Comparison of ENCODE assay signal across 22 cellular contexts in the genomic region with DNA sequence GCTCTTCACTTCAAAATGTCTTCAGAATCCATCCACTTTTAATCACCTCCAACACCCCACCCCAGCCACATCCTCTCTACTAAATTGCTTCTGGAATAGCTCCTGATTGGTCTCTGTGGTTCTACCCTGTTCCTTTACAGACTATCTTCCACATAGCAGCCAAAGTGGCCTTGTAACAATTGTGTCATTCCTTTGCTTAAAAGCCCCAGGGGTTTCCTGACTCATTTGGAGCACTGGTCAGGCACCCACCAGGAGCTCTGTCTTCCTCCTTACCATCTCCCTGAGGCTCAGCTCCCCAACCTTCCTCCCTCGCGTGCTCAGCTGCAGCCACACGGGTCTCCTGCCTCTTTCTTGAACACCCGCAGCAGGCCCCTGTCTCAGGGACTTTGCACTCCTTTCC.
DNase-seq lines count a peak whose midpoint lies in the region; ATAC-seq and TF ChIP-seq lines count a peak whose summit lies in the region.
"Had no signal": no experiment of that assay in that cellular context is flagged by ENCODE, and none has a peak within 500 bp of the region (broad histone marks: within the 10 kb centered on the region; RNA-seq: fewer than 3 reads in every experiment).

No MANE protein-coding gene starts in this region.

- H2AFZ ChIP-seq in IMR-90 (replicated peaks; ENCODE audit: low read length, poor library complexity): no peak overlapping the region
- no peak overlapping the region for H2AFZ ChIP-seq in GM23338

- H3K9ac ChIP-seq in IMR-90 (ENCODE audit: low read depth, low read length): no peak overlapping the region

- no peak overlapping the region for H3K4me3 Mint-ChIP-seq in activated CD4-positive, alpha-beta T cell treated with anti-CD3 and anti-CD28 coated beads, Interleukin-2, amount 10 ng/mL, durations not matched to agents 7 days and 5 days
- H3K4me3 Mint-ChIP-seq in activated naive CD8-positive, alpha-beta T cell treated with anti-CD3 and anti-CD28 coated beads for 36 hours: no peak overlapping the region
- H3K4me3 Mint-ChIP-seq in osteocyte (ENCODE audit: unreplicated experiment) (no peak overlapping the region), GM23338 (no peak overlapping the region)
- H3K4me3 Mint-ChIP-seq: brain, immature natural killer cell, naive B cell had no signal

- no peak for ATAC-seq in IMR-90 (ENCODE audit: low read depth)
- no peak for ATAC-seq in HG03196 (IDR thresholded peaks at IDR 0.05; ENCODE audit: unreplicated experiment)
- no peak for ATAC-seq in GM23338
- ATAC-seq: foreskin keratinocyte, HCT116, left lung had no signal

- no peaks in the 10 kb centered on the region for H3K9me2 ChIP-seq in GM23338 (ENCODE audit: insufficient read depth)

- H3K56ac ChIP-seq in IMR-90 (ENCODE audit: extremely low read depth, insufficient read depth, low read length): no peak overlapping the region

- peaks cover 6 to 23% of the 10 kb centered on the region in 2 experiments; a peak in 3 of 4 replicates for H3K79me1 ChIP-seq in IMR-90 (ENCODE audit: low read depth in 1 of 2, low read length in 2 of 2)

- H2BK5ac ChIP-seq in IMR-90 (ENCODE audit: low read depth, low read length, poor library complexity, severe bottlenecking): no peak overlapping the region

- no peak overlapping the region for H3K14ac ChIP-seq in IMR-90 (replicated peaks; ENCODE audit: low read depth, low read length)

- H2BK15ac ChIP-seq in IMR-90 (ENCODE audit: low read depth, low read length): peak overlapping the region; percentile 50; the same call in 1 of the 3 replicates

- no TSS peak for BruUV-seq in IMR-90 (replicated peaks; lab: Mats Ljungman, UMichigan)

- H3K27ac Mint-ChIP-seq in activated CD4-positive, alpha-beta T cell treated with anti-CD3 and anti-CD28 coated beads, Interleukin-2, amount 10 ng/mL, durations not matched to agents 7 days and 5 days: peak overlapping the region; percentile 79
- H3K27ac Mint-ChIP-seq in activated naive CD8-positive, alpha-beta T cell treated with anti-CD3 and anti-CD28 coated beads for 36 hours: peak overlapping the region; percentile 72
- H3K27ac Mint-ChIP-seq in osteocyte (ENCODE audit: unreplicated experiment) (peak overlapping the region; percentile 9), GM23338 (no peak overlapping the region)
- H3K27ac Mint-ChIP-seq: brain, immature natural killer cell had no signal

- H3K36me3 Mint-ChIP-seq in activated CD4-positive, alpha-beta T cell treated with anti-CD3 and anti-CD28 coated beads, Interleukin-2, amount 10 ng/mL, durations not matched to agents 7 days and 5 days (ENCODE audit: low read depth): peaks cover 58% of the 10 kb centered on the region
- peaks cover 58% of the 10 kb centered on the region for H3K36me3 Mint-ChIP-seq in activated naive CD8-positive, alpha-beta T cell treated with anti-CD3 and anti-CD28 coated beads for 36 hours
- H3K36me3 Mint-ChIP-seq in osteocyte (ENCODE audit: unreplicated experiment): peaks cover 35% of the 10 kb centered on the region
- peaks cover 88% of the 10 kb centered on the region for H3K36me3 Mint-ChIP-seq in GM23338 (ENCODE audit: low read depth)

- dilution Hi-C loops in IMR-90 (cut with HindIII; ENCODE audit: low sequenced_read_pairs, unreplicated experiment): no loop called here

- no peak overlapping the region for H3K4ac ChIP-seq in IMR-90 (ENCODE audit: low read depth, low read length)

- H2BK20ac ChIP-seq in IMR-90 (ENCODE audit: low read depth, low read length): peak overlapping the region; percentile 62; the same call in 1 of the 2 replicates

- intact Hi-C loops in IMR-90 (cut with micrococcal nuclease): loop anchor here (5.0 kb wide), 1 partner anchor 127 kb away; a partner anchor contains a TSS

- 100% methylated on average over 2 of the region's 4 CpGs; no CpG with 5 or more reads in 1 of the 2 experiments for WGBS in IMR-90 (ENCODE audit: extremely low coverage in 2 of 2, insufficient read length in 1 of 2), 2 experiments

- H3K4me3 ChIP-seq in IMR-90 (ENCODE audit: insufficient read depth, low read depth, low read length) (no peak overlapping the region), GM23338 (no peak overlapping the region)
- H3K4me3 ChIP-seq: left lung had no signal

- no peak for DNase-seq in activated CD4-positive, alpha-beta T cell treated with anti-CD3 and anti-CD28 coated beads, Interleukin-2, amount 10 ng/mL, durations not matched to agents 7 days and 5 days
- no peak for DNase-seq in activated CD4-positive, alpha-beta T cell treated with anti-CD3 and anti-CD28 coated beads, Interleukin-2, amount 50 U/mL, for 48 hours
- DNase-seq in IMR-90 (no peak), osteocyte (ENCODE audit: extremely low spot score, unreplicated experiment) (no peak), COLO829 (ENCODE audit: low spot score) (no peak), GM23338 (ENCODE audit: low spot score) (no peak)
- no peak for DNase-seq in activated naive CD8-positive, alpha-beta T cell treated with anti-CD3 and anti-CD28 coated beads for 36 hours
- DNase-seq: foreskin keratinocyte, hippocampal formation, immature natural killer cell, Karpas-422, naive B cell, NCI-H1048, NCI-H187 treated with DMSO at 0.1 percent for 48 hours, NCI-H2227 treated with DMSO at 0.1 percent for 48 hours, retina, RPMI8226, small intestine had no signal

- H4K5ac ChIP-seq in IMR-90 (ENCODE audit: low read depth, low read length): no peak overlapping the region

- H4K91ac ChIP-seq in IMR-90 (ENCODE audit: insufficient read depth, low read depth, low read length): no peak overlapping the region

- H2AK5ac ChIP-seq in IMR-90 (ENCODE audit: low read depth, low read length): peak overlapping the region; percentile 80; the same call in 1 of the 2 replicates

- H3K4me2 ChIP-seq in IMR-90 (ENCODE audit: low read depth, low read length): no peak overlapping the region
- no peak overlapping the region for H3K4me2 ChIP-seq in GM23338

- H2AK9ac ChIP-seq in IMR-90 (replicated peaks; ENCODE audit: low read depth, low read length, poor library complexity): no peak overlapping the region

- H3K27me3 Mint-ChIP-seq in activated CD4-positive, alpha-beta T cell treated with anti-CD3 and anti-CD28 coated beads, Interleukin-2, amount 10 ng/mL, durations not matched to agents 7 days and 5 days: no peaks in the 10 kb centered on the region
- H3K27me3 Mint-ChIP-seq in activated naive CD8-positive, alpha-beta T cell treated with anti-CD3 and anti-CD28 coated beads for 36 hours: no peaks in the 10 kb centered on the region
- H3K27me3 Mint-ChIP-seq in osteocyte (ENCODE audit: unreplicated experiment): no peaks in the 10 kb centered on the region
- H3K27me3 Mint-ChIP-seq in GM23338 (ENCODE audit: insufficient read depth, low read depth, poor library complexity): peaks cover 4% of the 10 kb centered on the region
- H3K27me3 Mint-ChIP-seq: brain, naive B cell had no signal

- no peaks in the 10 kb centered on the region for H3K9me3 ChIP-seq in IMR-90 (ENCODE audit: control insufficient read depth, insufficient read depth, low read length)
- H3K9me3 ChIP-seq: left lung had no signal

- H4K20me1 ChIP-seq in IMR-90 (ENCODE audit: insufficient read depth, low read length): no peaks in the 10 kb centered on the region; the same call in 1 of the 2 replicates
- H4K20me1 ChIP-seq in GM23338 (replicated peaks; ENCODE audit: insufficient read depth): no peaks in the 10 kb centered on the region

- H3K27ac ChIP-seq in IMR-90 (ENCODE audit: insufficient read depth, low read length) (no peak overlapping the region), GM23338 (ENCODE audit: low read depth) (no peak overlapping the region)
- H3K27ac ChIP-seq: foreskin keratinocyte, left lung had no signal

- H3K27me3 ChIP-seq in IMR-90 (ENCODE audit: control insufficient read depth, insufficient read depth, low read length): no peaks in the 10 kb centered on the region
- H3K27me3 ChIP-seq in GM23338 (ENCODE audit: insufficient read depth): no peaks in the 10 kb centered on the region
- H3K27me3 ChIP-seq: foreskin keratinocyte, left lung had no signal

- TF ChIP-seq CTCF in IMR-90 (conservative IDR thresholded peaks at IDR 0.05; ENCODE audit: low read depth, low read length) (no peak), osteocyte (IDR thresholded peaks at IDR 0.05) (no peak), GM23338 (conservative IDR thresholded peaks at IDR 0.05; ENCODE audit: low read depth in 2 of 2) (no peak)

- 0 out of 2 replicates have a peak overlapping the region, but pooled peaks have one; percentile 50 for H2BK120ac ChIP-seq in IMR-90 (ENCODE audit: low read depth, low read length)

- TF ChIP-seq POLR2A in IMR-90 (IDR thresholded peaks at IDR 0.05; ENCODE audit: low read depth, low read length): no peak

- no peak overlapping the region for H3K18ac ChIP-seq in IMR-90 (ENCODE audit: low read depth, low read length)

- POLR2A ChIA-PET in activated CD4-positive, alpha-beta T cell treated with anti-CD3 and anti-CD28 coated beads, Interleukin-2, amount 10 ng/mL, durations not matched to agents 7 days and 5 days (lab: Charles Lee): no interaction called here
- POLR2A ChIA-PET in IMR-90 (lab: Charles Lee; ENCODE audit: unreplicated experiment): no interaction called here

- H3K4me1 Mint-ChIP-seq in activated CD4-positive, alpha-beta T cell treated with anti-CD3 and anti-CD28 coated beads, Interleukin-2, amount 10 ng/mL, durations not matched to agents 7 days and 5 days: peaks cover 20% of the 10 kb centered on the region
- peaks cover 11% of the 10 kb centered on the region for H3K4me1 Mint-ChIP-seq in activated naive CD8-positive, alpha-beta T cell treated with anti-CD3 and anti-CD28 coated beads for 36 hours
- peaks cover 20% of the 10 kb centered on the region for H3K4me1 Mint-ChIP-seq in osteocyte (ENCODE audit: unreplicated experiment)
- no peaks in the 10 kb centered on the region for H3K4me1 Mint-ChIP-seq in GM23338

- TF ChIP-seq RAD21 in IMR-90 (IDR thresholded peaks at IDR 0.05; ENCODE audit: low read length): no peak

- H3K36me3 ChIP-seq in IMR-90 (ENCODE audit: control insufficient read depth, insufficient read depth, low read length) (peaks cover 15% of the 10 kb centered on the region), GM23338 (ENCODE audit: insufficient read depth) (peaks cover 27% of the 10 kb centered on the region)

- no peaks in the 10 kb centered on the region for H3F3A ChIP-seq in GM23338 (replicated peaks; ENCODE audit: low read depth)

- peaks cover 15% of the 10 kb centered on the region for H3K9me3 Mint-ChIP-seq in activated CD4-positive, alpha-beta T cell treated with anti-CD3 and anti-CD28 coated beads, Interleukin-2, amount 10 ng/mL, durations not matched to agents 7 days and 5 days
- H3K9me3 Mint-ChIP-seq in activated naive CD8-positive, alpha-beta T cell treated with anti-CD3 and anti-CD28 coated beads for 36 hours: peaks cover 6% of the 10 kb centered on the region
- H3K9me3 Mint-ChIP-seq in osteocyte (ENCODE audit: unreplicated experiment) (peaks cover 3% of the 10 kb centered on the region), GM23338 (peaks cover 56% of the 10 kb centered on the region)
- H3K9me3 Mint-ChIP-seq: immature natural killer cell had no signal

- peaks cover 4% of the 10 kb centered on the region for H3K4me1 ChIP-seq in IMR-90 (ENCODE audit: control insufficient read depth, insufficient read depth, low read length)
- H3K4me1 ChIP-seq in GM23338 (ENCODE audit: insufficient read depth): no peaks in the 10 kb centered on the region

- H3K79me2 ChIP-seq in GM23338 (replicated peaks; ENCODE audit: insufficient read depth): no peaks in the 10 kb centered on the region

- peaks cover 12% of the 10 kb centered on the region for H3K9me1 ChIP-seq in IMR-90 (ENCODE audit: insufficient read depth, low read length)

- CTCF ChIA-PET in activated CD4-positive, alpha-beta T cell treated with anti-CD3 and anti-CD28 coated beads, Interleukin-2, amount 10 ng/mL, durations not matched to agents 7 days and 5 days (lab: Charles Lee): interaction anchor here (1.1 kb wide), 1 partner anchor 23 kb away, joined by 3 read pairs; no protein-coding TSS in a partner anchor
- CTCF ChIA-PET in IMR-90 (lab: Yijun Ruan, JAX): no interaction called here

- no peak overlapping the region for H3K23ac ChIP-seq in IMR-90 (ENCODE audit: low read depth, low read length)

- H4K8ac ChIP-seq in IMR-90 (ENCODE audit: low read depth in 2 of 2, low read length in 2 of 2): no peak overlapping the region

- in situ Hi-C loops in IMR-90 (cut with MboI; ENCODE audit: low sequenced_read_pairs): no loop called here
